10 cellular contexts compared by ENCODE assay signal in the genomic region with DNA sequence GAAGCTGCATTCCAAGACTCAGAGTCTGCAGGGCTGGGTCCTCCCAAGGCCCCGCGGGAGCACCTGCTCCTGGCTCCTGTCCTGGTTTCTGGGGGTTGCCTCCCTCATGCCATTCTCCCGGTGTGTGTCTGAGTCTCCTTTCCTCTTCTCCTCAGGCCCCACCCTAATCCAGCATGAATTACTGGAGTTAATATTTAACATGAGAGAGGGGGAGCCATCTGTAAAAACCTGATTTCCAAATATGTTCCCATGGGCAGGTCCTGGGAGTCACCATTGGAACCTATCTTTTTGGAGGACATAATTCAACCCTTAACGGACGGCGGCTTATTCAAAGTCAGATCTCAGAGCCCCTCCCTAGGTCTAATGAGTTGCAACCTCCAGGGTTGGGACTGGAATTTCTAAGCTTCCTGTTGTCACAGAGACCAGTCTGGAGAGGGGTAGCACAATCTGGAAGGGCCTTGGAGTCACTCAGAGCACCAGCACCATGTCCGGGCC. TPM values are rescaled to one million over a fixed set of nuclear protein-coding genes. Genes with fewer than 3 reads are reported as not detected.
A peak's percentile ranks its signal among the peaks of the same experiment; 100 is the strongest.
DNase-seq lines count a peak whose midpoint lies in the region; ATAC-seq and TF ChIP-seq lines count a peak whose summit lies in the region.
"Had no signal": no experiment of that assay in that cellular context is flagged by ENCODE, and none has a peak within 500 bp of the region (broad histone marks: within the 10 kb centered on the region; RNA-seq: fewer than 3 reads in every experiment).

No MANE protein-coding gene starts in this region.

- H3K79me2 ChIP-seq in OCI-LY7 (ENCODE audit: insufficient read depth, low read depth, low read length) (no peaks in the 10 kb centered on the region), MM.1S (ENCODE audit: low read length) (no peaks in the 10 kb centered on the region)

- H3K27me3 ChIP-seq in Caco-2 (replicated peaks; ENCODE audit: control insufficient read depth, insufficient read depth, low read length): no peaks in the 10 kb centered on the region
- H3K27me3 ChIP-seq in lung (ENCODE audit: control insufficient read depth, insufficient read depth): no peaks in the 10 kb centered on the region
- H3K27me3 ChIP-seq in MM.1S (replicated peaks; ENCODE audit: insufficient read depth, low read length): no peaks in the 10 kb centered on the region

- H2AFZ ChIP-seq in OCI-LY7 (ENCODE audit: low read length) (no peak overlapping the region), MM.1S (ENCODE audit: low read length) (no peak overlapping the region)

- H3K27me3 Mint-ChIP-seq in Caco-2 (ENCODE audit: insufficient read depth, unreplicated experiment): no peaks in the 10 kb centered on the region
- no peaks in the 10 kb centered on the region for H3K27me3 Mint-ChIP-seq in activated B cell treated with CpG ODN at 0.5 μM for 24 hours

- H3K4me2 ChIP-seq in OCI-LY7 (ENCODE audit: low read length): no peak overlapping the region; the same call in 1 of the 2 replicates
- no peak overlapping the region for H3K4me2 ChIP-seq in MM.1S (ENCODE audit: low read depth, low read length)

- peak overlapping the region; percentile 48 for H3K4me3 Mint-ChIP-seq in Caco-2 (ENCODE audit: unreplicated experiment)
- H3K4me3 Mint-ChIP-seq in activated B cell treated with CpG ODN at 0.5 μM for 24 hours: no peak overlapping the region

- no peak overlapping the region for H3K9ac ChIP-seq in MM.1S (ENCODE audit: low read length)

- H3K4me3 ChIP-seq in Caco-2 (ENCODE audit: low read depth, low read length): no peak overlapping the region
- H3K4me3 ChIP-seq in lung: no peak overlapping the region
- no peak overlapping the region for H3K4me3 ChIP-seq in OCI-LY7 (ENCODE audit: low read depth, low read length, poor library complexity, severe bottlenecking)
- no peak overlapping the region for H3K4me3 ChIP-seq in MM.1S (ENCODE audit: low read length)

- H3K4me1 Mint-ChIP-seq in Caco-2 (ENCODE audit: low read depth, unreplicated experiment) (peaks cover 18% of the 10 kb centered on the region), activated B cell treated with CpG ODN at 0.5 μM for 24 hours (peaks cover 83% of the 10 kb centered on the region)

- peaks cover 38% of the 10 kb centered on the region for H3F3A ChIP-seq in MM.1S (ENCODE audit: insufficient read depth, low read length)

- BruUV-seq in Caco-2 (replicated peaks; lab: Mats Ljungman, UMichigan) (no TSS peak), OCI-LY7 (replicated peaks; lab: Mats Ljungman, UMichigan) (no TSS peak)

- H3K9me3 ChIP-seq in Caco-2: no peaks in the 10 kb centered on the region
- H3K9me3 ChIP-seq in lung (ENCODE audit: control insufficient read depth in 2 of 2, insufficient read depth in 1 of 2, low read length in 1 of 2): no peaks in the 10 kb centered on the region
- no peaks in the 10 kb centered on the region for H3K9me3 ChIP-seq in OCI-LY7 (ENCODE audit: low read length)
- no peaks in the 10 kb centered on the region for H3K9me3 ChIP-seq in MM.1S (replicated peaks; ENCODE audit: insufficient read depth, low read length)

- H3K4me1 ChIP-seq in Caco-2: peaks cover 38% of the 10 kb centered on the region
- peaks cover 0 to 2% of the 10 kb centered on the region in 2 donors for H3K4me1 ChIP-seq in lung (ENCODE audit: control insufficient read depth in 2 of 2, insufficient read depth in 2 of 2, low read length in 2 of 2)
- peaks cover 71% of the 10 kb centered on the region for H3K4me1 ChIP-seq in OCI-LY7 (ENCODE audit: insufficient read depth, low read length, poor library complexity, severe bottlenecking)
- H3K4me1 ChIP-seq in MM.1S (ENCODE audit: low read length): peaks cover 45% of the 10 kb centered on the region

- H4K20me1 ChIP-seq in OCI-LY7 (ENCODE audit: insufficient read depth, low read length) (no peaks in the 10 kb centered on the region), MM.1S (ENCODE audit: insufficient read depth, low read length) (no peaks in the 10 kb centered on the region)

- TF ChIP-seq CTCF in Caco-2 (IDR thresholded peaks at IDR 0.05; ENCODE audit: insufficient read depth in 1 of 2, low read depth in 1 of 2, low read length in 1 of 2, severe bottlenecking in 1 of 2, unreplicated experiment in 1 of 2) (no peak), activated B cell treated with CpG ODN at 0.5 μM for 24 hours (IDR thresholded peaks at IDR 0.05) (no peak), lung (IDR thresholded peaks at IDR 0.05; ENCODE audit: control extremely low read depth, extremely low read depth) (no peak), OCI-LY7 (conservative IDR thresholded peaks at IDR 0.05; ENCODE audit: low read length) (no peak), MM.1S (IDR thresholded peaks at IDR 0.05; ENCODE audit: low read length) (no peak)

- H3K36me3 Mint-ChIP-seq in Caco-2 (ENCODE audit: insufficient read depth, unreplicated experiment): peaks cover 7% of the 10 kb centered on the region
- no peaks in the 10 kb centered on the region for H3K36me3 Mint-ChIP-seq in activated B cell treated with CpG ODN at 0.5 μM for 24 hours (ENCODE audit: low read depth)

- CTCF ChIA-PET in Caco-2 (lab: Charles Lee): interaction anchor here (1.6 kb wide), 1 partner anchor 25 kb away, joined by 8 read pairs; no protein-coding TSS in a partner anchor
- CTCF ChIA-PET in activated B cell treated with CpG ODN at 0.5 μM for 24 hours (lab: Charles Lee): no interaction called here
- CTCF ChIA-PET in OCI-LY7 (lab: Charles Lee; ENCODE audit: unreplicated experiment): interaction anchor here (0.6 kb wide), 1 partner anchor 1645 kb away, joined by 3 read pairs; no protein-coding TSS in a partner anchor

- intact Hi-C loops in Caco-2 (cut with micrococcal nuclease; ENCODE audit: unreplicated experiment) (loop anchor here (1.0 to 2.0 kb wide), 2 partner anchors 11 to 23 kb away; partner anchors contain the start of gene TMC6), activated B cell treated with CpG ODN at 0.5 μM for 24 hours (cut with micrococcal nuclease) (loop anchor here (10.0 kb wide), 1 partner anchor 687 kb away; no protein-coding TSS in a partner anchor), OCI-LY7 (cut with micrococcal nuclease; ENCODE audit: unreplicated experiment) (loop anchor here (2.0 kb wide), 1 partner anchor 17 kb away; the partner anchor contains the start of gene SYNGR2)

- ATAC-seq in activated B cell treated with CpG ODN at 0.5 μM for 24 hours (ENCODE audit: low read depth) (no peak), lung (ENCODE audit: insufficient read depth, low FRiP score) (peak; percentile 20)

- H3K27ac Mint-ChIP-seq in Caco-2 (ENCODE audit: unreplicated experiment): peak overlapping the region; percentile 91
- peak overlapping the region; percentile 73 for H3K27ac Mint-ChIP-seq in activated B cell treated with CpG ODN at 0.5 μM for 24 hours

- peak overlapping the region in 1 of 2 donors; percentile 68 for H3K27ac ChIP-seq in lung (ENCODE audit: low read depth in 1 of 2, low read length in 1 of 2)
- H3K27ac ChIP-seq in OCI-LY7 (ENCODE audit: low read depth, low read length, poor library complexity, severe bottlenecking): no peak overlapping the region
- no peak overlapping the region for H3K27ac ChIP-seq in MM.1S (ENCODE audit: low read length)

- H3K9me2 ChIP-seq in OCI-LY7 (ENCODE audit: insufficient read depth, low read length) (no peaks in the 10 kb centered on the region), MM.1S (replicated peaks; ENCODE audit: insufficient read depth, low read length) (no peaks in the 10 kb centered on the region)

- 44 to 60% methylated on average over 7 of the region's 7 CpGs for WGBS in lung, 2 donors

- H3K9me3 Mint-ChIP-seq in Caco-2 (ENCODE audit: unreplicated experiment) (no peaks in the 10 kb centered on the region), activated B cell treated with CpG ODN at 0.5 μM for 24 hours (no peaks in the 10 kb centered on the region)

- DNase-seq in Caco-2 (peak; percentile 82 to 90), activated B cell treated with CpG ODN at 0.5 μM for 24 hours (no peak), lung (ENCODE audit: low spot score) (peak; percentile 63), NCI-H2196 (lab: John Stamatoyannopoulos, UW; ENCODE audit: unreplicated experiment) (no peak), OCI-LY7 (ENCODE audit: low spot score) (no peak), MM.1S (no peak)
- DNase-seq: activated CD4-positive, alpha-beta T cell treated with anti-CD3 and anti-CD28 coated beads, Interleukin-2, amount 50 U/mL, for 4 hours; retina; RPMI8226 had no signal

- POLR2A ChIA-PET in Caco-2 (lab: Charles Lee): interaction anchor here (0.6 to 1.0 kb wide), 2 partner anchors 10 to 35 kb away, joined by 4 to 11 read pairs; partner anchors contain the start of gene TK1
- POLR2A ChIA-PET in activated B cell treated with CpG ODN at 0.5 μM for 24 hours (lab: Charles Lee): interaction anchor here (0.6 to 48.2 kb wide), 4 partner anchors 20 to 192 kb away, joined by 3 to 2404 read pairs (median 523); partner anchors contain the start of genes AFMID, SYNGR2, TK1 and TMC6
- POLR2A ChIA-PET in OCI-LY7 (lab: Charles Lee): interaction anchor here (0.6 to 0.8 kb wide), 2 partner anchors 16 to 98 kb away, joined by 5 to 6 read pairs; no protein-coding TSS in a partner anchor

- H3K36me3 ChIP-seq in Caco-2 (ENCODE audit: control insufficient read depth, insufficient read depth, low read length) (no peaks in the 10 kb centered on the region), lung (ENCODE audit: control insufficient read depth in 2 of 2, insufficient read depth in 2 of 2, low read length in 2 of 2) (no peaks in the 10 kb centered on the region), OCI-LY7 (ENCODE audit: insufficient read depth, low read length) (no peaks in the 10 kb centered on the region), MM.1S (replicated peaks; ENCODE audit: insufficient read depth, low read length) (no peaks in the 10 kb centered on the region)

RNA-seq across cellular contexts. Expression of gene C17orf99, which starts 5.4 kb away (rescaled TPM):
- total RNA-seq in Caco-2 (2022) (not detected in 2 replicates), activated B cell treated with CpG ODN at 0.5 μM for 24 hours (5.2 and 7.1 TPM in 2 replicates), lung (1 to 10 TPM in 1 of 2 donors, not detected in 1; 2.8 TPM), OCI-LY7 (2022) (1.1 TPM in 2 replicates)
- under 1 TPM; 0.05 to 0.20 TPM for polyA plus RNA-seq in lung
- total RNA-seq in OCI-LY7 (2014; rRNA removed; shearing (Covaris generic)): not detected in 2 replicates
- polyA plus RNA-seq: BJ had no signal

RNA-seq across cellular contexts. Expression of gene SYNGR2, which starts 16.8 kb away (rescaled TPM):
- total RNA-seq in Caco-2 (2022): 169 and 193 TPM in 2 replicates
- 636 and 647 TPM in 2 replicates for total RNA-seq in activated B cell treated with CpG ODN at 0.5 μM for 24 hours
- 100 to 1,000 TPM; 111 to 188 TPM for total RNA-seq in lung
- 100 to 1,000 TPM; 188 to 212 TPM for polyA plus RNA-seq in lung
- 21.3 and 35.4 TPM in 2 replicates for total RNA-seq in OCI-LY7 (2014; rRNA removed; shearing (Covaris generic))
- 44.9 and 45.5 TPM in 2 replicates for total RNA-seq in OCI-LY7 (2022)

RNA-seq across cellular contexts. Expression of gene TMC8, which starts 21.0 kb away (rescaled TPM):
- not detected in 2 replicates for total RNA-seq in Caco-2 (2022)
- 166 and 181 TPM in 2 replicates for total RNA-seq in activated B cell treated with CpG ODN at 0.5 μM for 24 hours
- 10 to 100 TPM; 15.5 to 28.1 TPM for total RNA-seq in lung
- 10 to 100 TPM; 15.7 to 21.2 TPM for polyA plus RNA-seq in lung
- total RNA-seq in OCI-LY7 (2014; rRNA removed; shearing (Covaris generic)): 54.6 and 83.8 TPM in 2 replicates
- total RNA-seq in OCI-LY7 (2022): 219 and 236 TPM in 2 replicates
- polyA plus RNA-seq: BJ had no signal

RNA-seq across cellular contexts. Expression of gene TMC6, which starts 23.0 kb away (rescaled TPM):
- total RNA-seq in Caco-2 (2022): 77.7 and 84.7 TPM in 2 replicates
- 746 and 896 TPM in 2 replicates for total RNA-seq in activated B cell treated with CpG ODN at 0.5 μM for 24 hours
- 100 to 1,000 TPM in 1 of 2 donors, 10 to 100 TPM in 1; 75.7 to 166 TPM for total RNA-seq in lung
- polyA plus RNA-seq in lung: 100 to 1,000 TPM in 1 of 2 donors, 10 to 100 TPM in 1; 88.4 to 109 TPM
- 94.0 and 124 TPM in 2 replicates for total RNA-seq in OCI-LY7 (2014; rRNA removed; shearing (Covaris generic))
- total RNA-seq in OCI-LY7 (2022): 234 and 258 TPM in 2 replicates

RNA-seq across cellular contexts. Expression of gene TK1, which starts 35.3 kb away (rescaled TPM):
- 171 and 190 TPM in 2 replicates for total RNA-seq in Caco-2 (2022)
- total RNA-seq in activated B cell treated with CpG ODN at 0.5 μM for 24 hours: 3.8 TPM in 2 replicates
- total RNA-seq in lung: 1 to 10 TPM; 7.9 to 9.2 TPM
- polyA plus RNA-seq in lung: 10 to 100 TPM; 11.5 to 14.9 TPM
- total RNA-seq in OCI-LY7 (2014; rRNA removed; shearing (Covaris generic)): 108 and 118 TPM in 2 replicates
- 149 TPM in 2 replicates for total RNA-seq in OCI-LY7 (2022)

Comparison
In these comparisons a context has a peak if more than half of its experiments do, and no peak if none do; other contexts are left out.
1. DNase-seq: peak in Caco-2 (2 of 2) and lung (single experiment); none in activated B cell treated with CpG ODN at 0.5 μM for 24 hours (single experiment), NCI-H2196 (single experiment), OCI-LY7 (single experiment) and MM.1S (single experiment).
2. RNA of gene TMC8, which starts 21.0 kb away (total RNA-seq): 54.6 to 236 TPM in OCI-LY7, 166 to 181 TPM in activated B cell treated with CpG ODN at 0.5 μM for 24 hours and 15.5 to 28.1 TPM in lung; not detected in Caco-2; every median in the first group is over 10 times any median in the second.